In genomic region chr5:153972240-153972639, GRCh38 we compare ENCODE assay signal across 1 cellular context.
TF ChIP-seq lines count a peak whose summit lies in the region.

No MANE protein-coding gene starts in this region.

TF ChIP-seq in HepG2, 621 proteins besides CTCF, POLR2A, EP300 and RAD21 (continued from another document):
- TF ChIP-seq AHDC1 (CRISPR knock-in tag; IDR thresholded peaks at IDR 0.05; ENCODE audit: borderline replicate concordance) (no peak), ZNF354B (CRISPR knock-in tag; IDR thresholded peaks at IDR 0.05) (no peak), FOXA3 (CRISPR knock-in tag; IDR thresholded peaks at IDR 0.05) (no peak)
- TF ChIP-seq, protein P1, sequence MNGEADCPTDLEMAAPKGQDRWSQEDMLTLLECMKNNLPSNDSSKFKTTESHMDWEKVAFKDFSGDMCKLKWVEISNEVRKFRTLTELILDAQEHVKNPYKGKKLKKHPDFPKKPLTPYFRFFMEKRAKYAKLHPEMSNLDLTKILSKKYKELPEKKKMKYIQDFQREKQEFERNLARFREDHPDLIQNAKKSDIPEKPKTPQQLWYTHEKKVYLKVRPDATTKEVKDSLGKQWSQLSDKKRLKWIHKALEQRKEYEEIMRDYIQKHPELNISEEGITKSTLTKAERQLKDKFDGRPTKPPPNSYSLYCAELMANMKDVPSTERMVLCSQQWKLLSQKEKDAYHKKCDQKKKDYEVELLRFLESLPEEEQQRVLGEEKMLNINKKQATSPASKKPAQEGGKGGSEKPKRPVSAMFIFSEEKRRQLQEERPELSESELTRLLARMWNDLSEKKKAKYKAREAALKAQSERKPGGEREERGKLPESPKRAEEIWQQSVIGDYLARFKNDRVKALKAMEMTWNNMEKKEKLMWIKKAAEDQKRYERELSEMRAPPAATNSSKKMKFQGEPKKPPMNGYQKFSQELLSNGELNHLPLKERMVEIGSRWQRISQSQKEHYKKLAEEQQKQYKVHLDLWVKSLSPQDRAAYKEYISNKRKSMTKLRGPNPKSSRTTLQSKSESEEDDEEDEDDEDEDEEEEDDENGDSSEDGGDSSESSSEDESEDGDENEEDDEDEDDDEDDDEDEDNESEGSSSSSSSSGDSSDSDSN (CRISPR knock-in tag; IDR thresholded peaks at IDR 0.05) = no peak
